17 cellular contexts compared by ENCODE assay signal in the genomic region with DNA sequence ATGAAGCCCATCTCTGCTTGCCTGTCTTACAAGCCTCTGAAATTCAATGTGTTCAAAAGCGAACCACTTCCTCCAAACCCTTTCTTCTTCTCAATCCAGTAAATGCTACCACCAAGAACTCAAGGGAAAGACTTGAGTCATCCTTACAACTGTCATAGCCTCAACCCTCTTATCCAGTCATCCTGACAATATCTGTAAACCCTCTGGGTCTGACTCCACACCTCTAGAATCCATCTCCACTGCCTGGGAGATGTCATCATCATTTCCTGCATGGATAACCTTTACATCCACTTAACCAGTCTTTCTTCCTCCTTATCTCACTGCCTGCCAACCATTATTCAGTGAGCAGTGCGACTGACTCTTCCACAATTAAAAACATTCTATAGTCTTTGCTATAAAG.
DNase-seq lines count a peak whose midpoint lies in the region; ATAC-seq and TF ChIP-seq lines count a peak whose summit lies in the region.
"Had no signal": no experiment of that assay in that cellular context is flagged by ENCODE, and none has a peak within 500 bp of the region (broad histone marks: within the 10 kb centered on the region; RNA-seq: fewer than 3 reads in every experiment).

No MANE protein-coding gene starts in this region.

- peak; percentile 26 for DNase-seq in DMS53 (lab: John Stamatoyannopoulos, UW)
- no peak for DNase-seq in DMS53 treated with DMSO at 0.1 percent for 48 hours (lab: John Stamatoyannopoulos, UW; ENCODE audit: unreplicated experiment)
- DNase-seq in PC-9 = peak in 1 of 2 experiments; percentile 73
- DNase-seq in epithelial cell of prostate (ENCODE audit: low read depth, low spot score) = peak; percentile 73
- peak; percentile 62 for DNase-seq in renal cortical epithelial cell (ENCODE audit: low read depth)
- DNase-seq in GM10248 (ENCODE audit: extremely low spot score) = no peak
- no peak for DNase-seq in epidermal melanocyte (ENCODE audit: insufficient read length, low spot score)
- DNase-seq: activated CD8-positive, alpha-beta memory T cell treated with anti-CD3 and anti-CD28 coated beads for 24 hours; cerebellar nuclear complex; erythroblast; NCI-H1694 treated with DMSO at 0.1 percent for 48 hours; NCI-H82; SHP77; spleen had no signal

- no TSS peak for BruUV-seq in PC-9 (replicated peaks; lab: Mats Ljungman, UMichigan)

- H3K36me3 ChIP-seq in PC-9 (ENCODE audit: low read depth) = no peaks in the 10 kb centered on the region
- H3K36me3 ChIP-seq: neutrophil, spleen had no signal

- H3K4me1 ChIP-seq in PC-9 (replicated peaks; ENCODE audit: insufficient read depth) = peaks cover 11% of the 10 kb centered on the region

- peaks cover 8% of the 10 kb centered on the region; the same call in 1 of the 2 replicates for H3F3A ChIP-seq in PC-9 (ENCODE audit: insufficient read depth, low read depth)

- no peak for ATAC-seq in HG02970 (IDR thresholded peaks at IDR 0.05; ENCODE audit: low FRiP score, unreplicated experiment)

- no peak overlapping the region for H2AFZ ChIP-seq in PC-9

- POLR2A ChIA-PET in PC-9 (lab: Charles Lee; ENCODE audit: unreplicated experiment) (no interaction called here), GM10248 (lab: Yijun Ruan, JAX) (no interaction called here)

- no peak overlapping the region for H3K4me3 ChIP-seq in PC-9
- H3K4me3 ChIP-seq: spleen had no signal

- H3K27me3 ChIP-seq in PC-9 (ENCODE audit: insufficient read depth, low read depth) = no peaks in the 10 kb centered on the region
- H3K27me3 ChIP-seq: neutrophil, spleen had no signal

- no peaks in the 10 kb centered on the region for H3K79me2 ChIP-seq in PC-9 (ENCODE audit: low read depth)

- H3K4me2 ChIP-seq in PC-9 = peak overlapping the region; percentile 23; the same call in 1 of the 2 replicates

- H3K9me2 ChIP-seq in PC-9 (ENCODE audit: insufficient read depth) = no peaks in the 10 kb centered on the region

- no peaks in the 10 kb centered on the region for H3K9me3 ChIP-seq in PC-9 (ENCODE audit: insufficient read depth, low read depth)
- H3K9me3 ChIP-seq: neutrophil had no signal

- TF ChIP-seq CTCF in PC-9 (conservative IDR thresholded peaks at IDR 0.05) (no peak), GM10248 (IDR thresholded peaks at IDR 0.05; ENCODE audit: control extremely low read depth, extremely low read depth, low read depth, missing control alignments) (no peak)

- CTCF ChIA-PET in PC-9 (lab: Charles Lee) = no interaction called here
- CTCF ChIA-PET in GM10248 (lab: Yijun Ruan, JAX) = no interaction called here

- H3K27ac ChIP-seq in PC-9 = peak overlapping the region; percentile 47
- H3K27ac ChIP-seq in epithelial cell of prostate = peak overlapping the region; percentile 53
- H3K27ac ChIP-seq: 22Rv1, neutrophil, spleen had no signal

- intact Hi-C loops in PC-9 (cut with micrococcal nuclease; ENCODE audit: unreplicated experiment) = no loop called here

- no peaks in the 10 kb centered on the region for H4K20me1 ChIP-seq in PC-9 (ENCODE audit: insufficient read depth)

Comparison
In these comparisons a context has a peak if more than half of its experiments do, and no peak if none do; other contexts are left out.
1. DNase-seq: peak in DMS53 (single experiment), epithelial cell of prostate (single experiment) and renal cortical epithelial cell (single experiment); none in DMS53 treated with DMSO at 0.1 percent for 48 hours (single experiment), GM10248 (single experiment) and epidermal melanocyte (single experiment).